28 cellular contexts compared by ENCODE assay signal in the genomic region with DNA sequence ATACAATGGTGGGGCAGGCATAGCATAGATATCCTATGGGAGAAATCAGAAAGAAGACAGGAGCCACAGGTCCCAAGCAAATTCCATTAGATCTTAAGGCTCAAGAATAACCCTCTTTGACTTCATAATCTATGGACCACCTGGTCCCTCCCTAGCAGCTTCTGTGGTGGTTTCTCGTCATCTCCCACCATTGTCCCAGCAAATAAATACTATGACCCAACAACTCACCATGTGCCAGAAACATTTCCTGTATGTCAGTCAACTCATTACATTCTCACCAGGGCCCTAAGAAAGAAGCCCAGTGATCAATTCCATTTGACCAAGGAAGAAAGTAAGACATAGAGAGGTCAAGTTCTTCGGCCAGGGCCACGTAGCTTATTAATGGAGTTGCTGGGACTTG.
"Had no signal": no experiment of that assay in that cellular context is flagged by ENCODE, and none has a peak within 500 bp of the region (broad histone marks: within the 10 kb centered on the region; RNA-seq: fewer than 3 reads in every experiment).

No MANE protein-coding gene starts in this region.

- H3K36me3 Mint-ChIP-seq: activated naive CD4-positive, alpha-beta T cell treated with anti-CD3 and anti-CD28 coated beads, Interleukin-2, amount 10 ng/mL, durations not matched to agents 7 days and 5 days; stimulated activated naive B cell treated with anti-CD40 and anti-IgM and Interleukin-4, amounts not matched to agents 10 μg/mL and 1 μg/mL and 100 μg/mL, for 72 hours; T-cell had no signal

- H3K4me1 Mint-ChIP-seq: nephron progenitor cell had no signal

- H3K9me3 Mint-ChIP-seq: activated naive CD4-positive, alpha-beta T cell treated with anti-CD3 and anti-CD28 coated beads, Interleukin-2, amount 10 ng/mL, durations not matched to agents 7 days and 5 days; activated naive CD8-positive, alpha-beta T cell treated with anti-CD3 and anti-CD28 coated beads, Interleukin-2, amount 50 U/mL, for 24 hours; effector memory CD8-positive, alpha-beta T cell; nephron progenitor cell; stimulated activated naive B cell treated with anti-CD40 and anti-IgM and Interleukin-4, amounts not matched to agents 10 μg/mL and 1 μg/mL and 100 μg/mL, for 72 hours; T-cell had no signal

- H3K27ac Mint-ChIP-seq: effector memory CD8-positive, alpha-beta T cell; nephron progenitor cell; stimulated activated naive B cell treated with anti-CD40 and anti-IgM and Interleukin-4, amounts not matched to agents 10 μg/mL and 1 μg/mL and 100 μg/mL, for 72 hours had no signal

- DNase-seq: activated CD4-positive, CD25-positive, alpha-beta regulatory T cell treated with anti-CD3 and anti-CD28 coated beads, Interleukin-2, amount 50 U/mL, for 72 hours; activated gamma-delta T cell; activated naive CD4-positive, alpha-beta T cell treated with anti-CD3 and anti-CD28 coated beads, Interleukin-2, amount 10 ng/mL, durations not matched to agents 7 days and 5 days; activated naive CD8-positive, alpha-beta T cell treated with anti-CD3 and anti-CD28 coated beads, Interleukin-2, amount 50 U/mL, for 24 hours; activated T-cell treated with anti-CD3 and anti-CD28 coated beads, Interleukin-2, amount 50 U/mL, for 1 hour; amygdala; caudate nucleus; cortex of kidney; effector memory CD8-positive, alpha-beta T cell; erythroblast; gastrocnemius medialis; glutamatergic neuron; islet precursor cell; left ventricle myocardium inferior; mesendoderm; mucosa of descending colon; nephron progenitor cell; pancreas; stimulated activated CD4-positive, alpha-beta T cell treated with anti-CD3 and anti-CD28 coated beads, Interleukin-1b, Interleukin-23, amount 100 ng/mL, for 48 hours; stimulated activated CD4-positive, alpha-beta T cell treated with anti-CD3 and anti-CD28 coated beads, Interleukin-4, amount 100 ng/mL, for 4 hours; stimulated activated CD8-positive, alpha-beta memory T cell treated with anti-CD3 and anti-CD28 coated beads, Interleukin-4, amount 100 ng/mL, for 48 hours; stimulated activated naive B cell treated with anti-CD40 and anti-IgM and Interleukin-4, amounts not matched to agents 10 μg/mL and 1 μg/mL and 100 μg/mL, for 72 hours; stomach; T-cell; T1000; thyroid gland; upper lobe of left lung had no signal

- ATAC-seq: effector memory CD8-positive, alpha-beta T cell; gastrocnemius medialis; mucosa of descending colon; pancreas; sciatic nerve; stimulated activated naive B cell treated with anti-CD40 and anti-IgM and Interleukin-4, amounts not matched to agents 10 μg/mL and 1 μg/mL and 100 μg/mL, for 72 hours had no signal

- H3K27me3 Mint-ChIP-seq: activated naive CD4-positive, alpha-beta T cell treated with anti-CD3 and anti-CD28 coated beads, Interleukin-2, amount 10 ng/mL, durations not matched to agents 7 days and 5 days; activated naive CD8-positive, alpha-beta T cell treated with anti-CD3 and anti-CD28 coated beads, Interleukin-2, amount 50 U/mL, for 24 hours; effector memory CD8-positive, alpha-beta T cell; stimulated activated naive B cell treated with anti-CD40 and anti-IgM and Interleukin-4, amounts not matched to agents 10 μg/mL and 1 μg/mL and 100 μg/mL, for 72 hours; T-cell had no signal

- H3K4me3 Mint-ChIP-seq: activated naive CD4-positive, alpha-beta T cell treated with anti-CD3 and anti-CD28 coated beads, Interleukin-2, amount 10 ng/mL, durations not matched to agents 7 days and 5 days; activated naive CD8-positive, alpha-beta T cell treated with anti-CD3 and anti-CD28 coated beads, Interleukin-2, amount 50 U/mL, for 24 hours; effector memory CD8-positive, alpha-beta T cell; nephron progenitor cell; stimulated activated naive B cell treated with anti-CD40 and anti-IgM and Interleukin-4, amounts not matched to agents 10 μg/mL and 1 μg/mL and 100 μg/mL, for 72 hours; T-cell had no signal
